ENCODE assay signal across 9 cellular contexts in the genomic region with DNA sequence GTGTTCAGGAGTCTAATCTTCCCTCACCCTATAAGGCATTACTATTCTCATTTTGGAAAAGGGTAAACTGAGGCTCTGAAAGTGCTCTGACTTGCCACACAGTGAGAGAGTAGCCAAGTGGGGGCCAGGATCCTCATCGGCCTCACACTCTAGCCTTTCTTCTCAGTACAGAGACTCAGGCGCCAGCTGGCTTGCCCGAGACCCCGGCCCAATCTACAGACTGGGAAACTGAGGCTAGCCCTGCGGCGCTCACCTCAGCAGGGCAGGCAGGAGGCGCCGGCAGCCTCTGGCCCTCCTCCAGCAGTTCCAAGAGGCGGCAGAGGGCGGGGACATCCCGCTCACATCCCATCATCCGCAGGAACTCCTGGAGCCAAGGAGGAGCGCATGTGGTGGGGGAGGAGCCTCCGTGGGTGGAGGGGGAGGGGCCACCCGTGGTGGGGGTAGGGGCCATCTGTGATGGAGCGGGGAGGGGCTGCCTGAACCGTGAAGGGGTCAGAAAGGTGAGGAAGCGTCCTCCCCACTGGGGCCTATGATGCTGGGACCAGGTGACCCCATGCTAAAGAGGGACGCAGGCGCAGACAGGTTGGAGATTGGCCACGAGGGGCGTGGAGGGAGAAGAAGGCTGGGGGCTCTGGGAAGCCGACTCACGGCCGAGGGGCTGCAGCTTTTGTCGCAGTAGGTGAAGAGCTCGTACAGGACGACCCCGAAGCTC. TPM values are rescaled to one million over a fixed set of nuclear protein-coding genes. Genes with fewer than 3 reads are reported as not detected.
DNase-seq lines count a peak whose midpoint lies in the region; ATAC-seq and TF ChIP-seq lines count a peak whose summit lies in the region.
"Had no signal": no experiment of that assay in that cellular context is flagged by ENCODE, and none has a peak within 500 bp of the region (broad histone marks: within the 10 kb centered on the region; RNA-seq: fewer than 3 reads in every experiment).

No MANE protein-coding gene starts in this region.

- no peaks in the 10 kb centered on the region for H3K4me1 Mint-ChIP-seq in CD8-positive, alpha-beta T cell (ENCODE audit: low read depth)
- peaks cover 12% of the 10 kb centered on the region for H3K4me1 Mint-ChIP-seq in brain

- H3K27me3 Mint-ChIP-seq in CD8-positive, alpha-beta T cell (ENCODE audit: low read depth), result no peaks in the 10 kb centered on the region
- H3K27me3 Mint-ChIP-seq in brain, result peaks cover 7% of the 10 kb centered on the region

- WGBS in mesendoderm (ENCODE audit: extremely low coverage, insufficient coverage, low lambda C conversion rate), result no CpG with 5 or more reads among the region's 29 CpGs

- H3K9me3 Mint-ChIP-seq in CD8-positive, alpha-beta T cell, result no peaks in the 10 kb centered on the region
- H3K9me3 Mint-ChIP-seq in brain, result no peaks in the 10 kb centered on the region

- H3K27me3 ChIP-seq in CD8-positive, alpha-beta T cell (ENCODE audit: insufficient read depth, low read length), result no peaks in the 10 kb centered on the region
- no peaks in the 10 kb centered on the region for H3K27me3 ChIP-seq in mesendoderm (ENCODE audit: insufficient read depth, low read length, poor library complexity)

- peak overlapping the region; percentile 54 for H3K9ac ChIP-seq in mesendoderm (ENCODE audit: low read length)

- H3K27ac ChIP-seq in CD8-positive, alpha-beta T cell (ENCODE audit: low read depth, low read length), result no peak overlapping the region
- no peak overlapping the region for H3K27ac ChIP-seq in mesendoderm (ENCODE audit: low read depth, low read length)

- no peak for TF ChIP-seq CTCF in CD8-positive, alpha-beta T cell (IDR thresholded peaks at IDR 0.05)
- TF ChIP-seq CTCF in brain (conservative IDR thresholded peaks at IDR 0.05), result peak in 1 of 2 experiments; percentile 43

- no peaks in the 10 kb centered on the region for H3K4me1 ChIP-seq in CD8-positive, alpha-beta T cell (ENCODE audit: insufficient read depth, low read length)
- no peaks in the 10 kb centered on the region for H3K4me1 ChIP-seq in mesendoderm (ENCODE audit: control insufficient read depth, low read depth, low read length)

- no peaks in the 10 kb centered on the region for H3K9me3 ChIP-seq in CD8-positive, alpha-beta T cell (ENCODE audit: low read length)

- H3K56ac ChIP-seq in mesendoderm (ENCODE audit: low read length), result peak overlapping the region; percentile 72

- H3K36me3 Mint-ChIP-seq in CD8-positive, alpha-beta T cell, result peaks cover 76% of the 10 kb centered on the region
- H3K36me3 Mint-ChIP-seq in brain, result no peaks in the 10 kb centered on the region

- peaks cover 43% of the 10 kb centered on the region for H3K36me3 ChIP-seq in CD8-positive, alpha-beta T cell (ENCODE audit: insufficient read depth, low read length)
- no peaks in the 10 kb centered on the region for H3K36me3 ChIP-seq in mesendoderm (ENCODE audit: control insufficient read depth, insufficient read depth, low read length)

- CTCF ChIA-PET in CD8-positive, alpha-beta T cell (lab: Charles Lee), result interaction anchor here (1.1 kb wide), 1 partner anchor 22 kb away, joined by 3 read pairs; no protein-coding TSS in a partner anchor

- H2BK15ac ChIP-seq in mesendoderm (replicated peaks; ENCODE audit: low read depth), result no peak overlapping the region

- no peak overlapping the region for H4K8ac ChIP-seq in mesendoderm (ENCODE audit: low read depth, low read length)

- H4K5ac ChIP-seq in mesendoderm (ENCODE audit: low read length), result no peak overlapping the region

- no peaks in the 10 kb centered on the region for H3K79me1 ChIP-seq in mesendoderm (ENCODE audit: low read length)

- H3K18ac ChIP-seq in mesendoderm (ENCODE audit: low read length), result no peak overlapping the region

- no peak overlapping the region for H2BK120ac ChIP-seq in mesendoderm (ENCODE audit: low read depth, low read length)

- peak overlapping the region; percentile 70 for H3K27ac Mint-ChIP-seq in CD8-positive, alpha-beta T cell
- H3K27ac Mint-ChIP-seq in brain, result peak overlapping the region; percentile 8 to 96 (median 91)

- intact Hi-C loops in CD8-positive, alpha-beta T cell (cut with DNase I, micrococcal nuclease), result no loop called here

- no peak overlapping the region for H3K4me3 ChIP-seq in CD8-positive, alpha-beta T cell (ENCODE audit: low read depth, low read length)
- peak overlapping the region; percentile 6 for H3K4me3 ChIP-seq in mesendoderm (ENCODE audit: low read length)
- H3K4me3 ChIP-seq: GM12878 had no signal

- no peak for DNase-seq in CD8-positive, alpha-beta T cell
- DNase-seq in NCI-H1105 (lab: John Stamatoyannopoulos, UW) (peak; percentile 77), mesendoderm (peak; percentile 95), HUDEP-2 (lab: John Stamatoyannopoulos, UW; ENCODE audit: unreplicated experiment in 76 of 76) (no peak), activated T-cell treated with anti-CD3 and anti-CD28 coated beads for 4 hours (no peak), SIG-M5 (lab: John Stamatoyannopoulos, UW) (no peak)

- no peak overlapping the region for H3K4me3 Mint-ChIP-seq in CD8-positive, alpha-beta T cell
- H3K4me3 Mint-ChIP-seq in brain, result peak overlapping the region; percentile 86 to 95 (median 90)

- H3K4me2 ChIP-seq in mesendoderm (ENCODE audit: low read length), result peak overlapping the region; percentile 41

- H3K23ac ChIP-seq in mesendoderm (ENCODE audit: low read length), result no peak overlapping the region

- no peak for ATAC-seq in CD8-positive, alpha-beta T cell
- ATAC-seq in GM19463 (IDR thresholded peaks at IDR 0.05; ENCODE audit: unreplicated experiment), result no peak

- no peak overlapping the region for H2BK5ac ChIP-seq in mesendoderm (ENCODE audit: low read length)

- H3K4ac ChIP-seq in mesendoderm (ENCODE audit: low read depth, low read length), result peak overlapping the region; percentile 1

- H2AK5ac ChIP-seq in mesendoderm (ENCODE audit: low read length), result no peak overlapping the region

- H3K79me2 ChIP-seq in mesendoderm (ENCODE audit: control insufficient read depth, insufficient read depth, low read length), result no peaks in the 10 kb centered on the region

- POLR2A ChIA-PET in CD8-positive, alpha-beta T cell (lab: Charles Lee), result interaction anchor here (0.6 to 1.0 kb wide), 2 partner anchors 18 to 1458 kb away, joined by 3 read pairs; partner anchors contain the start of gene JAK3

RNA-seq across cellular contexts. Expression of gene INSL3, which starts 8.7 kb away (rescaled TPM):
- total RNA-seq in CD8-positive, alpha-beta T cell, result 1 to 10 TPM; 6.1 to 7.6 TPM
- polyA plus RNA-seq in brain (ENCODE audit: insufficient read depth, low read depth, low replicate concordance), result 0.66 TPM
- polyA plus RNA-seq in mesendoderm (2013, experiment 1 of 2), result 0.14 TPM
- polyA plus RNA-seq in mesendoderm (2013, experiment 2 of 2), result 0.28 TPM

RNA-seq across cellular contexts. Expression of gene JAK3, which starts 17.8 kb away (rescaled TPM):
- total RNA-seq in CD8-positive, alpha-beta T cell, result 100 to 1,000 TPM; 113 to 119 TPM
- polyA plus RNA-seq in brain (ENCODE audit: insufficient read depth, low read depth, low replicate concordance), result 0.48 TPM
- polyA plus RNA-seq in mesendoderm (2013, experiment 1 of 2), result 1.2 TPM
- 1.1 TPM for polyA plus RNA-seq in mesendoderm (2013, experiment 2 of 2)

RNA-seq across cellular contexts. Expression of gene RPL18A, which starts 29.7 kb away (rescaled TPM):
- 1,000 to 10,000 TPM; 3,915 to 3,952 TPM for total RNA-seq in CD8-positive, alpha-beta T cell
- polyA plus RNA-seq in brain (ENCODE audit: insufficient read depth, low read depth, low replicate concordance), result 2,732 TPM
- 2,732 TPM for polyA plus RNA-seq in mesendoderm (2013, experiment 1 of 2)
- 2,732 TPM for polyA plus RNA-seq in mesendoderm (2013, experiment 2 of 2)

RNA-seq across cellular contexts. Expression of gene B3GNT3, which starts 35.1 kb away (rescaled TPM):
- not detected for total RNA-seq in CD8-positive, alpha-beta T cell
- not detected for polyA plus RNA-seq in brain (ENCODE audit: insufficient read depth, low read depth, low replicate concordance)
- 0.29 TPM for polyA plus RNA-seq in mesendoderm (2013, experiment 1 of 2)
- polyA plus RNA-seq in mesendoderm (2013, experiment 2 of 2), result 0.24 TPM
- total RNA-seq: GM12878 had no signal
- polyA plus RNA-seq: GM12878 had no signal

RNA-seq across cellular contexts. Expression of gene SLC5A5, which starts 41.7 kb away (rescaled TPM):
- 1 to 10 TPM; 1.2 to 1.3 TPM for total RNA-seq in CD8-positive, alpha-beta T cell
- polyA plus RNA-seq in brain (ENCODE audit: insufficient read depth, low read depth, low replicate concordance), result 0.42 TPM
- 0.08 TPM for polyA plus RNA-seq in mesendoderm (2013, experiment 1 of 2)
- polyA plus RNA-seq in mesendoderm (2013, experiment 2 of 2), result 0.13 TPM

Comparison
In these comparisons a context has a peak if more than half of its experiments do, and no peak if none do; other contexts are left out.
1. DNase-seq: peak in NCI-H1105 (single experiment) and mesendoderm (single experiment); none in CD8-positive, alpha-beta T cell (0 of 7), HUDEP-2 (0 of 76), activated T-cell treated with anti-CD3 and anti-CD28 coated beads for 4 hours (single experiment) and SIG-M5 (single experiment).